In the genomic region with DNA sequence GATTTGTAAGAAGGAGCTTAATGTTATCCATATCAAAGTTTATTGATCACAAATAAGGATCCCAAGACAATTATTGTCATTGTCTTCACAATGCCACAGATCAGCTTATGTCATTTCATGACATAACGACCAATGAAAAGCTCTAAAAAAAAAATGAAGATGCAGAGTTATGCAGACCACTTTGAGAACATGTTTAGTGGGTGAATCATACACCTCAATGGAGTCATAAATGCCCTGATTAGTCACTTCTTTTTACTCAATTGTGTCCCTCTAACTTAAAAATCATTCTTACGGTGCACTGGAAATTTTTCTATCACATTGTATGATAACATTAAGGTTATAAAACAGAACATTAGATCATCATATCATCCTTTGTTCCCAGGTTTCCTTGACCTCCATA, we compare ENCODE assay signal across 18 cellular contexts.
A peak's percentile ranks its signal among the peaks of the same experiment; 100 is the strongest.
DNase-seq lines count a peak whose midpoint lies in the region; ATAC-seq and TF ChIP-seq lines count a peak whose summit lies in the region.
"Had no signal": no experiment of that assay in that cellular context is flagged by ENCODE, and none has a peak within 500 bp of the region (broad histone marks: within the 10 kb centered on the region; RNA-seq: fewer than 3 reads in every experiment).

No MANE protein-coding gene starts in this region.

- DNase-seq in A673 (ENCODE audit: low spot score) = peak; percentile 4
- peak; percentile 3 for DNase-seq in M059J (ENCODE audit: low read depth)
- DNase-seq in astrocyte of the spinal cord (ENCODE audit: low read depth, low spot score) = peak; percentile 28
- DNase-seq in mesenchymal stem cell = peak; percentile 1
- no peak for DNase-seq in left ventricle myocardium superior
- DNase-seq in NCI-H1694 (lab: John Stamatoyannopoulos, UW) = no peak
- DNase-seq in thyroid gland = no peak
- DNase-seq: 8988T, IMR-90, MV-4-11, NCI-H1105 treated with DMSO at 0.1 percent for 48 hours, NCI-H2081 treated with DMSO at 0.1 percent for 48 hours, NCI-H446, NCI-H526 had no signal

- no peak overlapping the region for H3K18ac ChIP-seq in mesenchymal stem cell (ENCODE audit: low read depth in 1 of 2, low read length in 2 of 2)

- TF ChIP-seq POLR2A in thyroid gland (IDR thresholded peaks at IDR 0.05) = no peak

- H3K9me3 ChIP-seq in A673 (ENCODE audit: low read depth, low read length, poor library complexity, severe bottlenecking) (no peaks in the 10 kb centered on the region), mesenchymal stem cell (ENCODE audit: control insufficient read depth, low read length) (no peaks in the 10 kb centered on the region), thyroid gland (no peaks in the 10 kb centered on the region)
- H3K9me3 ChIP-seq: SJSA1 had no signal

- no peak overlapping the region for H2BK12ac ChIP-seq in mesenchymal stem cell (ENCODE audit: low read length in 2 of 2)

- no peak overlapping the region for H3K4me3 ChIP-seq in A673 (ENCODE audit: low read depth, low read length, poor library complexity, severe bottlenecking)
- H3K4me3 ChIP-seq in astrocyte of the spinal cord (ENCODE audit: low read depth, low read length) = no peak overlapping the region
- H3K4me3 ChIP-seq in mesenchymal stem cell (ENCODE audit: insufficient read depth in 1 of 2, low read depth in 1 of 2, low read length in 2 of 2) = no peak overlapping the region
- H3K4me3 ChIP-seq in thyroid gland (replicated peaks in 1 of 3) = no peak overlapping the region
- H3K4me3 ChIP-seq: SJSA1 had no signal

- no peak overlapping the region for H2BK15ac ChIP-seq in mesenchymal stem cell (ENCODE audit: low read depth, poor library complexity, severe bottlenecking)

- H3K79me1 ChIP-seq in mesenchymal stem cell (replicated peaks; ENCODE audit: low read length, poor library complexity, severe bottlenecking) = no peaks in the 10 kb centered on the region

- no peak overlapping the region for H2BK5ac ChIP-seq in mesenchymal stem cell (ENCODE audit: low read depth, low read length, poor library complexity, severe bottlenecking)

- no CpG with 5 or more reads among the region's 2 CpGs for WGBS in mesenchymal stem cell
- 85 to 87% methylated on average over 2 of the region's 2 CpGs for WGBS in thyroid gland, 2 donors

- CTCF ChIA-PET in A673 (lab: Charles Lee) = no interaction called here

- H3K4me2 ChIP-seq in mesenchymal stem cell (ENCODE audit: low read length, poor library complexity, severe bottlenecking) = no peak overlapping the region
- H3K4me2 ChIP-seq: KMS-11 had no signal

- H3K14ac ChIP-seq in mesenchymal stem cell (ENCODE audit: low read length in 2 of 2) = no peak overlapping the region

- H3K9ac ChIP-seq in mesenchymal stem cell (ENCODE audit: low read length) = no peak overlapping the region
- H3K9ac ChIP-seq: KMS-11 had no signal

- H4K8ac ChIP-seq in mesenchymal stem cell (ENCODE audit: low read length) = no peak overlapping the region

- ATAC-seq in left ventricle myocardium superior = no peak
- ATAC-seq: Right ventricle myocardium inferior had no signal

- no peaks in the 10 kb centered on the region for H3K4me1 ChIP-seq in A673 (ENCODE audit: insufficient read depth, low read length, poor library complexity, severe bottlenecking)
- no peaks in the 10 kb centered on the region for H3K4me1 ChIP-seq in mesenchymal stem cell (ENCODE audit: control insufficient read depth, insufficient read depth, low read depth, low read length)
- H3K4me1 ChIP-seq in thyroid gland = no peaks in the 10 kb centered on the region
- H3K4me1 ChIP-seq: SJSA1 had no signal

- POLR2A ChIA-PET in A673 (lab: Charles Lee; ENCODE audit: low non-redundant PET) = no interaction called here

- intact Hi-C loops in A673 (cut with micrococcal nuclease; ENCODE audit: unreplicated experiment) = no loop called here
- intact Hi-C loops in left ventricle myocardium superior (cut with micrococcal nuclease) = no loop called here
- intact Hi-C loops in thyroid gland (cut with DNase I) = no loop called here

- no peak overlapping the region for H3K4ac ChIP-seq in mesenchymal stem cell (ENCODE audit: low read depth in 1 of 2, low read length in 2 of 2)

- H3K27me3 ChIP-seq in A673 (replicated peaks; ENCODE audit: insufficient read depth, low read depth, low read length, poor library complexity) = no peaks in the 10 kb centered on the region
- no peaks in the 10 kb centered on the region for H3K27me3 ChIP-seq in mesenchymal stem cell (ENCODE audit: control insufficient read depth in 1 of 2, insufficient read depth in 1 of 2, low read length in 2 of 2)
- no peaks in the 10 kb centered on the region for H3K27me3 ChIP-seq in thyroid gland
- H3K27me3 ChIP-seq: SJSA1 had no signal

- in situ Hi-C loops in astrocyte of the spinal cord (cut with HindIII; ENCODE audit: low sequenced_read_pairs) = no loop called here

- H3K36me3 ChIP-seq in A673 (ENCODE audit: insufficient read depth, low read length, poor library complexity, severe bottlenecking) (no peaks in the 10 kb centered on the region), mesenchymal stem cell (ENCODE audit: control insufficient read depth in 1 of 2, insufficient read depth in 2 of 2, low read depth in 1 of 2, low read length in 2 of 2) (no peaks in the 10 kb centered on the region), thyroid gland (no peaks in the 10 kb centered on the region)
- H3K36me3 ChIP-seq: SJSA1 had no signal

- H3K23ac ChIP-seq in mesenchymal stem cell (ENCODE audit: low read length in 2 of 2) = no peak overlapping the region

- H2AK5ac ChIP-seq in mesenchymal stem cell (ENCODE audit: low read length, severe bottlenecking) = no peak overlapping the region

- no peak overlapping the region for H4K91ac ChIP-seq in mesenchymal stem cell (ENCODE audit: low read length)

- H2AFZ ChIP-seq in mesenchymal stem cell (ENCODE audit: low read depth, low read length) = no peak overlapping the region

- no peak overlapping the region for H2BK120ac ChIP-seq in mesenchymal stem cell (ENCODE audit: low read depth, low read length)

- TF ChIP-seq CTCF in A673 (conservative IDR thresholded peaks at IDR 0.05; ENCODE audit: low read depth, low read length) (no peak), astrocyte of the spinal cord (IDR thresholded peaks at IDR 0.05; ENCODE audit: low read depth, low read length) (no peak), thyroid gland (IDR thresholded peaks at IDR 0.05) (no peak)

- no TSS peak for BruUV-seq in A673 (replicated peaks; lab: Mats Ljungman, UMichigan)

- H3K27ac ChIP-seq in A673 (ENCODE audit: low read depth, low read length, poor library complexity, severe bottlenecking) (no peak overlapping the region), mesenchymal stem cell (ENCODE audit: low read length, poor library complexity, severe bottlenecking) (no peak overlapping the region), thyroid gland (no peak overlapping the region)
- H3K27ac ChIP-seq: C4-2B, KMS-11, SJSA1 had no signal

Comparison
In these comparisons a context has a peak if more than half of its experiments do, and no peak if none do; other contexts are left out.
1. DNase-seq: peak in A673 (single experiment), M059J (single experiment), astrocyte of the spinal cord (single experiment) and mesenchymal stem cell (single experiment); none in left ventricle myocardium superior (single experiment), NCI-H1694 (single experiment) and thyroid gland (0 of 2).